ENCODE assay signal across 8 cellular contexts in genomic region chr4:26885912-26886274, GRCh38. TPM values are rescaled to one million over a fixed set of nuclear protein-coding genes. Genes with fewer than 3 reads are reported as not detected.
DNase-seq lines count a peak whose midpoint lies in the region; ATAC-seq and TF ChIP-seq lines count a peak whose summit lies in the region.

No MANE protein-coding gene starts in this region.

- BruUV-seq in PC-9 (replicated peaks; lab: Mats Ljungman, UMichigan), result no TSS peak

- ATAC-seq in HG02798 (IDR thresholded peaks at IDR 0.05; ENCODE audit: poor library complexity, unreplicated experiment), result peak; percentile 81
- peak; percentile 38 to 71 for ATAC-seq in left cardiac atrium

- no peak overlapping the region for H2AFZ ChIP-seq in PC-9

- no peaks in the 10 kb centered on the region for H4K20me1 ChIP-seq in PC-9 (ENCODE audit: insufficient read depth)

- no peaks in the 10 kb centered on the region for H3K36me3 ChIP-seq in PC-9 (ENCODE audit: low read depth)

- H3K27me3 ChIP-seq in PC-9 (ENCODE audit: insufficient read depth, low read depth), result no peaks in the 10 kb centered on the region

- no peaks in the 10 kb centered on the region for H3K9me3 ChIP-seq in PC-9 (ENCODE audit: insufficient read depth, low read depth)

- H3K79me2 ChIP-seq in PC-9 (ENCODE audit: low read depth), result no peaks in the 10 kb centered on the region

- H3K9me3 Mint-ChIP-seq in activated naive CD4-positive, alpha-beta T cell treated with anti-CD3 and anti-CD28 coated beads, Interleukin-2, amount 50 U/mL, for 24 hours, result no peaks in the 10 kb centered on the region

- H3K27ac ChIP-seq in PC-9, result no peak overlapping the region

- intact Hi-C loops in left cardiac atrium (cut with DNase I), result no loop called here
- intact Hi-C loops in PC-9 (cut with micrococcal nuclease; ENCODE audit: unreplicated experiment), result no loop called here

- POLR2A ChIA-PET in PC-9 (lab: Charles Lee; ENCODE audit: unreplicated experiment), result no interaction called here

- H3F3A ChIP-seq in PC-9 (ENCODE audit: insufficient read depth, low read depth), result no peaks in the 10 kb centered on the region

- peak overlapping the region; percentile 86 for H3K4me3 Mint-ChIP-seq in activated naive CD4-positive, alpha-beta T cell treated with anti-CD3 and anti-CD28 coated beads, Interleukin-2, amount 50 U/mL, for 24 hours

- no peak for TF ChIP-seq CTCF in PC-9 (conservative IDR thresholded peaks at IDR 0.05)

- H3K4me1 Mint-ChIP-seq in activated naive CD4-positive, alpha-beta T cell treated with anti-CD3 and anti-CD28 coated beads, Interleukin-2, amount 50 U/mL, for 24 hours, result peaks cover 95% of the 10 kb centered on the region

- no peak overlapping the region for H3K4me3 ChIP-seq in PC-9

- peak overlapping the region; percentile 96 for H3K27ac Mint-ChIP-seq in activated naive CD4-positive, alpha-beta T cell treated with anti-CD3 and anti-CD28 coated beads, Interleukin-2, amount 50 U/mL, for 24 hours

- no peaks in the 10 kb centered on the region for H3K36me3 Mint-ChIP-seq in activated naive CD4-positive, alpha-beta T cell treated with anti-CD3 and anti-CD28 coated beads, Interleukin-2, amount 50 U/mL, for 24 hours

- H3K9me2 ChIP-seq in PC-9 (ENCODE audit: insufficient read depth), result no peaks in the 10 kb centered on the region

- CTCF ChIA-PET in PC-9 (lab: Charles Lee), result no interaction called here

- H3K4me2 ChIP-seq in PC-9, result no peak overlapping the region

- DNase-seq in activated naive CD4-positive, alpha-beta T cell (lab: John Stamatoyannopoulos, UW), result no peak
- DNase-seq in NOMO-1 treated with dmso at 0.1 percent for 144 hours (lab: John Stamatoyannopoulos, UW; ENCODE audit: unreplicated experiment), result peak; percentile 71
- DNase-seq in left cardiac atrium, result no peak
- no peak for DNase-seq in PC-9
- DNase-seq in T1000 (lab: John Stamatoyannopoulos, UW), result no peak
- no peak for DNase-seq in NCI-H187 (lab: John Stamatoyannopoulos, UW)

- H3K27me3 Mint-ChIP-seq in activated naive CD4-positive, alpha-beta T cell treated with anti-CD3 and anti-CD28 coated beads, Interleukin-2, amount 50 U/mL, for 24 hours, result no peaks in the 10 kb centered on the region

- H3K4me1 ChIP-seq in PC-9 (replicated peaks; ENCODE audit: insufficient read depth), result no peaks in the 10 kb centered on the region

RNA-seq across cellular contexts. Expression of gene STIM2, which starts 25.3 kb away (rescaled TPM):
- 10 to 100 TPM; 12.1 to 16.9 TPM for total RNA-seq in left cardiac atrium
- total RNA-seq in PC-9 (2021), result 21.8 and 30.2 TPM in 2 replicates
